Comparison of ENCODE assay signal across 8 cellular contexts in genomic region chr2:170716851-170717598, GRCh38. TPM values are rescaled to one million over a fixed set of nuclear protein-coding genes. Genes with fewer than 3 reads are reported as not detected.
DNase-seq lines count a peak whose midpoint lies in the region; ATAC-seq and TF ChIP-seq lines count a peak whose summit lies in the region.

No MANE protein-coding gene starts in this region.

- H3K9me3 ChIP-seq in muscle layer of colon (ENCODE audit: low read length) (no peaks in the 10 kb centered on the region), aorta (ENCODE audit: control insufficient read depth, low read length) (no peaks in the 10 kb centered on the region)

- WGBS in aorta, 2 donors: 6 to 18% methylated on average over 62 to 74 of the region's 74 CpGs

- H3K9ac ChIP-seq in muscle layer of colon (ENCODE audit: low read length): no peak overlapping the region

- H3K36me3 ChIP-seq in muscle layer of colon (ENCODE audit: insufficient read depth, low read length) (no peaks in the 10 kb centered on the region), aorta (ENCODE audit: control insufficient read depth in 1 of 2, insufficient read depth in 2 of 2, low read length in 1 of 2) (no peaks in the 10 kb centered on the region)

- TF ChIP-seq CTCF in epithelial cell of esophagus (IDR thresholded peaks at IDR 0.05; ENCODE audit: insufficient read depth, low read depth, low read length, missing control alignments): peak; percentile 6

- no peak overlapping the region for H3K27ac Mint-ChIP-seq in T-helper 2 cell treated with Interferon-gamma antibody and Interleukin-4, amounts not matched to agents 5 μg/mL and 100 μg/mL, for 36 hours

- H3K9me3 Mint-ChIP-seq in T-helper 2 cell treated with Interferon-gamma antibody and Interleukin-4, amounts not matched to agents 5 μg/mL and 100 μg/mL, for 36 hours: no peaks in the 10 kb centered on the region

- ATAC-seq in aorta (ENCODE audit: low FRiP score) (peak; percentile 23), HG03565 (IDR thresholded peaks at IDR 0.05; ENCODE audit: unreplicated experiment) (no peak), GM19395 (IDR thresholded peaks at IDR 0.05; ENCODE audit: unreplicated experiment) (no peak)

- H3K27ac ChIP-seq in muscle layer of colon (ENCODE audit: low read depth, low read length): no peak overlapping the region
- H3K27ac ChIP-seq in aorta (ENCODE audit: low read depth in 1 of 2, low read length in 2 of 2): no peak overlapping the region

- H3K27me3 Mint-ChIP-seq in T-helper 2 cell treated with Interferon-gamma antibody and Interleukin-4, amounts not matched to agents 5 μg/mL and 100 μg/mL, for 36 hours (ENCODE audit: low read depth): peaks cover 68% of the 10 kb centered on the region

- H3K36me3 Mint-ChIP-seq in T-helper 2 cell treated with Interferon-gamma antibody and Interleukin-4, amounts not matched to agents 5 μg/mL and 100 μg/mL, for 36 hours (ENCODE audit: low read depth): no peaks in the 10 kb centered on the region

- H3K4me3 ChIP-seq in epithelial cell of esophagus (ENCODE audit: low read length) (no peak overlapping the region), muscle layer of colon (ENCODE audit: low read depth in 1 of 2, low read length in 2 of 2) (peak overlapping the region; percentile 22 to 52), aorta (ENCODE audit: low read length in 2 of 2) (no peak overlapping the region)

- H3K27me3 ChIP-seq in muscle layer of colon (ENCODE audit: control insufficient read depth in 1 of 2, insufficient read depth in 2 of 2, low read length in 2 of 2): peaks cover 21 to 54% of the 10 kb centered on the region in 2 donors
- no peaks in the 10 kb centered on the region for H3K27me3 ChIP-seq in aorta (ENCODE audit: control insufficient read depth in 1 of 2, insufficient read depth in 2 of 2, low read length in 1 of 2)

- H3K4me1 Mint-ChIP-seq in T-helper 2 cell treated with Interferon-gamma antibody and Interleukin-4, amounts not matched to agents 5 μg/mL and 100 μg/mL, for 36 hours (ENCODE audit: low read depth): peaks cover 14% of the 10 kb centered on the region

- H3K4me3 Mint-ChIP-seq in T-helper 2 cell treated with Interferon-gamma antibody and Interleukin-4, amounts not matched to agents 5 μg/mL and 100 μg/mL, for 36 hours: peak overlapping the region; percentile 38

- intact Hi-C loops in aorta (cut with DNase I): loop anchor here (5.0 to 10.0 kb wide), 5 partner anchors 55 to 302 kb away; partner anchors contain the start of genes ERICH2 (in 1 of the 2) and GAD1 (in 1 of the 2)

- DNase-seq in D341Med (ENCODE audit: low spot score) (peak; percentile 86), epithelial cell of esophagus (ENCODE audit: low read depth) (peak; percentile 41), aorta (peak; percentile 55 to 88), NCI-H1417 (lab: John Stamatoyannopoulos, UW) (no peak)
- DNase-seq in T-helper 2 cell treated with Interferon-gamma antibody and Interleukin-4, amounts not matched to agents 5 μg/mL and 100 μg/mL, for 36 hours (ENCODE audit: low spot score): peak; percentile 41

- H3K4me1 ChIP-seq in muscle layer of colon (ENCODE audit: insufficient read depth, low read length): peaks cover 8% of the 10 kb centered on the region
- H3K4me1 ChIP-seq in aorta (ENCODE audit: control insufficient read depth in 1 of 2, insufficient read depth in 2 of 2, low read length in 2 of 2): no peaks in the 10 kb centered on the region

RNA-seq across cellular contexts. Expression of gene SP5, which starts 1.9 kb away (rescaled TPM):
- 1 to 10 TPM; 3.2 to 3.6 TPM for total RNA-seq in aorta
- not detected for polyA plus RNA-seq in aorta

RNA-seq across cellular contexts. Expression of gene ERICH2, which starts 53.2 kb away (rescaled TPM):
- total RNA-seq in aorta: 1 to 10 TPM in 1 of 2 donors, under 1 TPM in 1; 0.69 to 1.3 TPM
- 1 to 10 TPM in 1 of 2 donors, not detected in 1; 3.0 TPM for polyA plus RNA-seq in aorta

Comparison
In these comparisons a context has a peak if more than half of its experiments do, and no peak if none do; other contexts are left out.
1. DNase-seq: peak in D341Med (single experiment), T-helper 2 cell treated with Interferon-gamma antibody and Interleukin-4, amounts not matched to agents 5 μg/mL and 100 μg/mL, for 36 hours (single experiment), epithelial cell of esophagus (single experiment) and aorta (2 of 2); none in NCI-H1417 (0 of 3).
2. H3K4me3 ChIP-seq: peak in muscle layer of colon (2 of 2); none in epithelial cell of esophagus (single experiment) and aorta (0 of 2).